In the genomic region with DNA sequence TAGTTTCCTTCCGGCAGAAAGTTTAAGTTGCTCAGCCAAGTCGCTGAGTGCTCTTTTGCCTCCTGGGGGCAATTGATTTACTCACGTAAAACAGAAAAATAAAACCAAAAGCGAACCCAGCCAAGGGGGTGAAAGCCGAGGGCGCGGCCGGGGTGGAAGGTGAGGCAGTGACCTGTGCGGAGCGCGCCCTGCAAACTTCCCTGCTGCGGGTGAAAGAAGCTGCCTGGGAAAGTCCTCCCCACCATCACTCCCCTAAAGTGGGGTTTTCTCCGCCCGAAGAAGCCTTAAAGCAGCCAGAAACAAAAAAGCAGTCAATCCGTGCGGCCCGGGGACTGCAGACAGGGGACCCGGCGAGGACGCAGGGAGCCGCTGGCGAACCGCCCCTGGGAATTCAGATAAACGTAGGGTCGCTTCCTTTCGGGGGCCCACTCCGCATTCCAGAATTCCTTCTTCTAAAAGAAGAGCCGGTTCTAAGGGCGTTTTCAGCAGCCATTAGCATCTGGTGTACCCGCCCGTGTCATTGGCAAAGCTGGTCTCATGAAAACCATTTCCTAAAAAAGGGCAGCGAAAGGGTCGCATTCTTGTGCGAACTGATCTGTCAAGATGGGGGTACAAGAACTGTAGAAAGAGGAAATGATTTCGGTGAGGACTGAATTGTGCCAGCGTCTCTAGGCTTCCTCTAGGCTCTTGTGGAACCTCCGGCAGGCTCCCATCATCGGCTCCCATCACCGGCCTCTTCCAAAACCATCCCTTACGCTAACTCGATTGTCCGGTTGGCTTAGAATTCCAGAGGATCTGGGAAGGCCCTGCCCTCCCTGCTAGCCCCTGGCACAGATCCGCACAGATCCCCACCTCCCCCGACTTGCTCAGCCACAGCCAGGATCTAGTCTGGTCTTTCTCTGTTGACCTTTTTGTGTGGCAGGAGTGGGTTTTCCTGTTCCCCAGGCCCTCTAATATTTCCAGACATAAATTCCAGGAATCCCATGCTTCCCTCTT, we compare ENCODE assay signal across 8 cellular contexts. TPM values are rescaled to one million over a fixed set of nuclear protein-coding genes. Genes with fewer than 3 reads are reported as not detected.
DNase-seq lines count a peak whose midpoint lies in the region; TF ChIP-seq lines count a peak whose summit lies in the region.

No MANE protein-coding gene starts in this region.

- H3K4me1 ChIP-seq in fibroblast of lung (ENCODE audit: control insufficient read depth, extremely low read depth, insufficient read depth, low read length): peaks cover 9% of the 10 kb centered on the region

- peaks cover 5% of the 10 kb centered on the region for H3K79me2 ChIP-seq in fibroblast of lung (ENCODE audit: control insufficient read depth, insufficient read depth, low read length)
- H3K79me2 ChIP-seq in neural cell (replicated peaks; ENCODE audit: insufficient read depth, low read length): peaks cover 21% of the 10 kb centered on the region

- TF ChIP-seq CTCF in fibroblast of lung (conservative IDR thresholded peaks at IDR 0.05 in 1 of 2, IDR thresholded peaks at IDR 0.05 in 1 of 2; ENCODE audit: low read depth in 1 of 2, low read length in 2 of 2): no peak
- TF ChIP-seq CTCF in neural cell (IDR thresholded peaks at IDR 0.05; ENCODE audit: poor library complexity, severe bottlenecking): no peak

- H3K9me3 ChIP-seq in fibroblast of lung (ENCODE audit: control insufficient read depth, insufficient read depth, low read depth, low read length): no peaks in the 10 kb centered on the region
- H3K9me3 ChIP-seq in neural cell (ENCODE audit: low read length): no peaks in the 10 kb centered on the region

- TF ChIP-seq EP300 in neural cell (conservative IDR thresholded peaks at IDR 0.05; ENCODE audit: poor library complexity, severe bottlenecking): no peak

- H3K4me3 Mint-ChIP-seq in T-helper 1 cell treated with Interleukin-12 subunit alpha and Interleukin-12 subunit beta and Interleukin-4 antibody, amounts not matched to agents 30 μg/mL and 1 μg/mL, for 36 hours: peak overlapping the region; percentile 81

- H2AFZ ChIP-seq in fibroblast of lung (ENCODE audit: low read length): peak overlapping the region; percentile 47
- no peak overlapping the region for H2AFZ ChIP-seq in neural cell (ENCODE audit: low read depth, low read length)

- no peaks in the 10 kb centered on the region for H3K36me3 Mint-ChIP-seq in T-helper 1 cell treated with Interleukin-12 subunit alpha and Interleukin-12 subunit beta and Interleukin-4 antibody, amounts not matched to agents 30 μg/mL and 1 μg/mL, for 36 hours (ENCODE audit: low read depth)

- TF ChIP-seq RAD21 in neural cell (conservative IDR thresholded peaks at IDR 0.05): no peak

- peak overlapping the region; percentile 79 to 81 (median 80) for H3K4me3 ChIP-seq in fibroblast of lung (replicated peaks in 1 of 4; ENCODE audit: control extremely low read depth in 1 of 4, insufficient read depth in 1 of 4, low read depth in 3 of 4, low read length in 4 of 4)
- H3K4me3 ChIP-seq in neural cell (ENCODE audit: low read length): peak overlapping the region; percentile 80

- peaks cover 25% of the 10 kb centered on the region for H3K4me1 Mint-ChIP-seq in T-helper 1 cell treated with Interleukin-12 subunit alpha and Interleukin-12 subunit beta and Interleukin-4 antibody, amounts not matched to agents 30 μg/mL and 1 μg/mL, for 36 hours (ENCODE audit: low read depth)

- H3K36me3 ChIP-seq in fibroblast of lung (ENCODE audit: control insufficient read depth, insufficient read depth, low read length): no peaks in the 10 kb centered on the region
- no peaks in the 10 kb centered on the region for H3K36me3 ChIP-seq in neural cell (ENCODE audit: insufficient read depth, low read length)

- peaks cover 85% of the 10 kb centered on the region for H3K27me3 Mint-ChIP-seq in T-helper 1 cell treated with Interleukin-12 subunit alpha and Interleukin-12 subunit beta and Interleukin-4 antibody, amounts not matched to agents 30 μg/mL and 1 μg/mL, for 36 hours (ENCODE audit: low read depth)

- no peaks in the 10 kb centered on the region for H3K9me2 ChIP-seq in neural cell (ENCODE audit: insufficient read depth, low read length)

- no peak overlapping the region for H3K27ac Mint-ChIP-seq in T-helper 1 cell treated with Interleukin-12 subunit alpha and Interleukin-12 subunit beta and Interleukin-4 antibody, amounts not matched to agents 30 μg/mL and 1 μg/mL, for 36 hours

- no peaks in the 10 kb centered on the region for H3K9me3 Mint-ChIP-seq in T-helper 1 cell treated with Interleukin-12 subunit alpha and Interleukin-12 subunit beta and Interleukin-4 antibody, amounts not matched to agents 30 μg/mL and 1 μg/mL, for 36 hours

- H3K27me3 ChIP-seq in fibroblast of lung (ENCODE audit: control insufficient read depth, insufficient read depth, low read length) (no peaks in the 10 kb centered on the region), neural cell (ENCODE audit: insufficient read depth, low read depth, low read length) (peaks cover 25% of the 10 kb centered on the region)

- DNase-seq in SKM-1 treated with dmso at 0.1 percent for 144 hours (lab: John Stamatoyannopoulos, UW; ENCODE audit: unreplicated experiment) (peak; percentile 36), SKM-1 (lab: John Stamatoyannopoulos, UW; ENCODE audit: unreplicated experiment) (no peak), fibroblast of lung (ENCODE audit: low read depth in 2 of 2) (peak in 1 of 2 donors; percentile 45), RKO (ENCODE audit: low spot score) (no peak), HuH-7 (ENCODE audit: low spot score) (no peak), OCI-M2 (lab: John Stamatoyannopoulos, UW; ENCODE audit: unreplicated experiment) (no peak)

- H4K20me1 ChIP-seq in fibroblast of lung (ENCODE audit: control insufficient read depth, extremely low read depth, insufficient read depth, low read length) (no peaks in the 10 kb centered on the region), neural cell (ENCODE audit: insufficient read depth) (no peaks in the 10 kb centered on the region)

- no peaks in the 10 kb centered on the region for H3F3A ChIP-seq in neural cell (ENCODE audit: insufficient read depth, low read length, poor library complexity, severe bottlenecking)

- peak overlapping the region; percentile 84 for H3K9ac ChIP-seq in fibroblast of lung (ENCODE audit: insufficient read depth, low read length)
- H3K9ac ChIP-seq in neural cell (ENCODE audit: low read length): peak overlapping the region; percentile 67

- H3K4me2 ChIP-seq in fibroblast of lung (ENCODE audit: extremely low read depth, insufficient read depth, low read length): peak overlapping the region; percentile 67
- H3K4me2 ChIP-seq in neural cell (ENCODE audit: low read length): peak overlapping the region; percentile 15

- H3K27ac ChIP-seq in fibroblast of lung (ENCODE audit: insufficient read depth, low read length): peak overlapping the region; percentile 56
- no peak overlapping the region for H3K27ac ChIP-seq in neural cell (ENCODE audit: low read length)

TF ChIP-seq in neural cell, 6 proteins besides CTCF, POLR2A, EP300 and RAD21:
- TF ChIP-seq EZH2 (IDR thresholded peaks at IDR 0.05; ENCODE audit: borderline replicate concordance, insufficient read depth, low read length, poor library complexity, severe bottlenecking) (no peak), POLR2AphosphoS5 (IDR thresholded peaks at IDR 0.05) (no peak), SMC3 (conservative IDR thresholded peaks at IDR 0.05; ENCODE audit: poor library complexity) (no peak), TAF1 (IDR thresholded peaks at IDR 0.05; ENCODE audit: low read depth) (no peak), MXI1 (conservative IDR thresholded peaks at IDR 0.05; ENCODE audit: poor library complexity, severe bottlenecking) (no peak)
- TF ChIP-seq, protein P1, sequence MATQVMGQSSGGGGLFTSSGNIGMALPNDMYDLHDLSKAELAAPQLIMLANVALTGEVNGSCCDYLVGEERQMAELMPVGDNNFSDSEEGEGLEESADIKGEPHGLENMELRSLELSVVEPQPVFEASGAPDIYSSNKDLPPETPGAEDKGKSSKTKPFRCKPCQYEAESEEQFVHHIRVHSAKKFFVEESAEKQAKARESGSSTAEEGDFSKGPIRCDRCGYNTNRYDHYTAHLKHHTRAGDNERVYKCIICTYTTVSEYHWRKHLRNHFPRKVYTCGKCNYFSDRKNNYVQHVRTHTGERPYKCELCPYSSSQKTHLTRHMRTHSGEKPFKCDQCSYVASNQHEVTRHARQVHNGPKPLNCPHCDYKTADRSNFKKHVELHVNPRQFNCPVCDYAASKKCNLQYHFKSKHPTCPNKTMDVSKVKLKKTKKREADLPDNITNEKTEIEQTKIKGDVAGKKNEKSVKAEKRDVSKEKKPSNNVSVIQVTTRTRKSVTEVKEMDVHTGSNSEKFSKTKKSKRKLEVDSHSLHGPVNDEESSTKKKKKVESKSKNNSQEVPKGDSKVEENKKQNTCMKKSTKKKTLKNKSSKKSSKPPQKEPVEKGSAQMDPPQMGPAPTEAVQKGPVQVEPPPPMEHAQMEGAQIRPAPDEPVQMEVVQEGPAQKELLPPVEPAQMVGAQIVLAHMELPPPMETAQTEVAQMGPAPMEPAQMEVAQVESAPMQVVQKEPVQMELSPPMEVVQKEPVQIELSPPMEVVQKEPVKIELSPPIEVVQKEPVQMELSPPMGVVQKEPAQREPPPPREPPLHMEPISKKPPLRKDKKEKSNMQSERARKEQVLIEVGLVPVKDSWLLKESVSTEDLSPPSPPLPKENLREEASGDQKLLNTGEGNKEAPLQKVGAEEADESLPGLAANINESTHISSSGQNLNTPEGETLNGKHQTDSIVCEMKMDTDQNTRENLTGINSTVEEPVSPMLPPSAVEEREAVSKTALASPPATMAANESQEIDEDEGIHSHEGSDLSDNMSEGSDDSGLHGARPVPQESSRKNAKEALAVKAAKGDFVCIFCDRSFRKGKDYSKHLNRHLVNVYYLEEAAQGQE (IDR thresholded peaks at IDR 0.05; ENCODE audit: borderline replicate concordance): no peak

RNA-seq across cellular contexts. Expression of a gene that starts 1.1 kb away (rescaled TPM):
- total RNA-seq in fibroblast of lung: 26.2 and 29.6 TPM in 2 replicates
- 27.4 and 47.1 TPM in 2 replicates for polyA plus RNA-seq in fibroblast of lung
- polyA plus RNA-seq in fibroblast of lung (2012): 19.4 and 32.0 TPM in 2 replicates
- 18.6 and 30.0 TPM in 2 replicates for polyA minus RNA-seq in fibroblast of lung (ENCODE audit: low replicate concordance)
- polyA plus RNA-seq in neural cell: 16.3 and 16.5 TPM in 2 replicates
- 16.3 and 25.7 TPM in 2 replicates for polyA minus RNA-seq in neural cell
